Comparison of ENCODE assay signal across 18 cellular contexts in genomic region chr16:1958143-1958491, GRCh38. TPM values are rescaled to one million over a fixed set of nuclear protein-coding genes. Genes with fewer than 3 reads are reported as not detected.
"Had no signal": no experiment of that assay in that cellular context is flagged by ENCODE, and none has a peak within 500 bp of the region (broad histone marks: within the 10 kb centered on the region; RNA-seq: fewer than 3 reads in every experiment).

No MANE protein-coding gene starts in this region.

RNA-seq across cellular contexts. Expression of gene RPL3L, which starts 3.6 kb away (rescaled TPM):
- total RNA-seq: naive thymus-derived CD8-positive, alpha-beta T cell; neural crest cell; omental fat pad; posterior vena cava; pulmonary artery endothelial cell; sciatic nerve; smooth muscle cell; spleen; thoracic aorta; thyroid gland; tibial nerve; upper lobe of left lung had no signal
- polyA plus RNA-seq: naive thymus-derived CD8-positive, alpha-beta T cell; urinary bladder had no signal

RNA-seq across cellular contexts. Expression of gene RNF151, which starts 8.5 kb away (rescaled TPM):
- total RNA-seq: naive thymus-derived CD8-positive, alpha-beta T cell; natural killer cell treated with Interleukin-12 subunit alpha and Interleukin-12 subunit beta and Interleukin-15 and Interleukin-18, amount 100 ng/mL, for 72 hours; neural crest cell; omental fat pad; pancreas; posterior vena cava; pulmonary artery endothelial cell; right atrium auricular region; sciatic nerve; smooth muscle cell; spleen; suprapubic skin; thoracic aorta; thyroid gland; tibial nerve; urinary bladder; uterus had no signal
- polyA plus RNA-seq: naive thymus-derived CD8-positive, alpha-beta T cell; smooth muscle cell; urinary bladder had no signal
